In the genomic region with DNA sequence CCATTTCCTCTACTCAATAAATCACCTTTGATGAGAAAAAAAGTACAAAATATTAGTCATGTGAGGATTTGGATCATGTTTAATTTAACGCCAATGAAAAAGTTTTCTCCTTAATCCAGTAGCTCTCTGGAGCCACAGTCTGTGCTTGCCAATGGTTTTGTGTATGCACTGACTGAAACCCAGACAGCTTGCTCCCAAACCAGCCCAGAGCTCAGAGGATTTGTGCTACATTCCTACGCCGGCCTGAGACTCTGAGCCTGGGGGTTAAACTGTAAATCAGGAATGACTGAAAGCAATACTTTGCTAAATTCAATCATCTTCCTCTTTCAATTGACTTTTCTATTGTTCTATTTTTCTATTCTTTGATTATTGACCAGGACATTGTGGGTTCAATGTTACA, we compare ENCODE assay signal across 18 cellular contexts.
DNase-seq lines count a peak whose midpoint lies in the region; ATAC-seq, FAIRE-seq and TF ChIP-seq lines count a peak whose summit lies in the region.
"Had no signal": no experiment of that assay in that cellular context is flagged by ENCODE, and none has a peak within 500 bp of the region (broad histone marks: within the 10 kb centered on the region; RNA-seq: fewer than 3 reads in every experiment).

No MANE protein-coding gene starts in this region.

- H3K9ac ChIP-seq in IMR-90 (ENCODE audit: low read depth, low read length) (no peak overlapping the region), H1 (replicated peaks in 1 of 4; ENCODE audit: extremely low read depth in 1 of 4, low read depth in 3 of 4, low read length in 3 of 4) (no peak overlapping the region), trophoblast cell (ENCODE audit: low read length) (no peak overlapping the region)
- H3K9ac ChIP-seq: KMS-11 had no signal

- TF ChIP-seq EP300 in H1 (IDR thresholded peaks at IDR 0.05; ENCODE audit: borderline replicate concordance in 1 of 2, low read depth in 2 of 2, low read length in 2 of 2) = no peak
- no peak for TF ChIP-seq EP300 in suprapubic skin (IDR thresholded peaks at IDR 0.05)

- H2BK5ac ChIP-seq in IMR-90 (ENCODE audit: low read depth, low read length, poor library complexity, severe bottlenecking) = no peak overlapping the region
- H2BK5ac ChIP-seq in H1 (ENCODE audit: low read depth, low read length) = no peak overlapping the region
- H2BK5ac ChIP-seq in trophoblast cell (ENCODE audit: low read depth, low read length, poor library complexity) = peak overlapping the region; percentile 38

- H3K9me1 ChIP-seq in IMR-90 (ENCODE audit: insufficient read depth, low read length) = no peaks in the 10 kb centered on the region

- no peak overlapping the region for H2BK120ac ChIP-seq in IMR-90 (ENCODE audit: low read depth, low read length)
- H2BK120ac ChIP-seq in H1 (replicated peaks; ENCODE audit: low read depth, low read length) = no peak overlapping the region
- H2BK120ac ChIP-seq in trophoblast cell (ENCODE audit: insufficient read depth, low read length, poor library complexity) = peak overlapping the region; percentile 74

- CTCF ChIA-PET in IMR-90 (lab: Yijun Ruan, JAX) (interaction anchor here (1.4 kb wide), 1 partner anchor 79 kb away, joined by 3 read pairs; no protein-coding TSS in a partner anchor), H1 (lab: Charles Lee; ENCODE audit: partially characterized antibody) (interaction anchor here (0.6 to 2.4 kb wide), 7 partner anchors 12 to 300 kb away, joined by 3 to 11 read pairs (median 4); no protein-coding TSS in a partner anchor)

- H2AK9ac ChIP-seq in IMR-90 (replicated peaks; ENCODE audit: low read depth, low read length, poor library complexity) = no peak overlapping the region

- H3K4ac ChIP-seq in IMR-90 (ENCODE audit: low read depth, low read length) (no peak overlapping the region), H1 (replicated peaks; ENCODE audit: insufficient read length, low read depth, low read length) (no peak overlapping the region), trophoblast cell (ENCODE audit: low read depth, low read length) (no peak overlapping the region)

- H3K4me3 ChIP-seq in ACC112 (ENCODE audit: low read depth, low read length) = peak overlapping the region; percentile 50; the same call in 1 of the 2 replicates
- H3K4me3 ChIP-seq in IMR-90 (ENCODE audit: insufficient read depth, low read depth, low read length) = no peak overlapping the region
- peak overlapping the region in 1 of 4 experiments; percentile 25; a peak in 2 of 8 replicates for H3K4me3 ChIP-seq in H1 (ENCODE audit: extremely low read depth in 1 of 4, insufficient read depth in 2 of 4, low read depth in 3 of 4, low read length in 4 of 4)
- no peak overlapping the region for H3K4me3 ChIP-seq in trophoblast cell (ENCODE audit: low read depth, low read length)
- no peak overlapping the region for H3K4me3 ChIP-seq in heart left ventricle
- H3K4me3 ChIP-seq in suprapubic skin = no peak overlapping the region
- H3K4me3 ChIP-seq: Peyer's patch, SJSA1 had no signal

- WGBS in IMR-90 (ENCODE audit: extremely low coverage in 2 of 2, insufficient read length in 1 of 2), 2 experiments = no CpG with 5 or more reads among the region's 3 CpGs
- 76% methylated on average over 3 of the region's 3 CpGs; no CpG with 5 or more reads in 1 of the 2 experiments for WGBS in H1 (ENCODE audit: extremely low coverage in 1 of 2, insufficient coverage in 1 of 2, insufficient read length in 1 of 2, insufficient replicate concordance in 2 of 2, low coverage in 1 of 2, low lambda C conversion rate in 2 of 2, missing lambda C conversion rate in 1 of 2), 2 experiments
- no CpG with 5 or more reads among the region's 3 CpGs for WGBS in trophoblast cell (ENCODE audit: extremely low coverage, insufficient coverage, insufficient read length)
- 85 to 92% (median 88%) methylated on average over 3 of the region's 3 CpGs for WGBS in heart left ventricle, 4 donors
- 59% methylated on average over 3 of the region's 3 CpGs for WGBS in suprapubic skin

- dilution Hi-C loops in IMR-90 (cut with HindIII; ENCODE audit: low sequenced_read_pairs, unreplicated experiment) = no loop called here

- H4K5ac ChIP-seq in IMR-90 (ENCODE audit: low read depth, low read length) = no peak overlapping the region
- H4K5ac ChIP-seq in H1 (ENCODE audit: insufficient read length, low read depth, low read length) = no peak overlapping the region

- no peaks in the 10 kb centered on the region for H4K20me1 ChIP-seq in IMR-90 (ENCODE audit: insufficient read depth, low read length)
- H4K20me1 ChIP-seq in H1 (replicated peaks in 1 of 2; ENCODE audit: control insufficient read depth in 1 of 2, insufficient read depth in 2 of 2, low read length in 2 of 2) = no peaks in the 10 kb centered on the region

- H2AFZ ChIP-seq in ACC112 (ENCODE audit: low read length, unreplicated experiment) (peak overlapping the region; percentile 64), IMR-90 (replicated peaks; ENCODE audit: low read length, poor library complexity) (no peak overlapping the region), H1 (ENCODE audit: low read length) (no peak overlapping the region), trophoblast cell (ENCODE audit: insufficient read depth, low read length, poor library complexity) (no peak overlapping the region)

- BruUV-seq in IMR-90 (replicated peaks; lab: Mats Ljungman, UMichigan) = no TSS peak

- H3K18ac ChIP-seq in IMR-90 (ENCODE audit: low read depth, low read length) (no peak overlapping the region), H1 (ENCODE audit: extremely low read depth, low read length) (no peak overlapping the region), trophoblast cell (ENCODE audit: low read length) (no peak overlapping the region)

- H4K91ac ChIP-seq in IMR-90 (ENCODE audit: insufficient read depth, low read depth, low read length) (no peak overlapping the region), H1 (replicated peaks; ENCODE audit: insufficient read length, low read length) (no peak overlapping the region), trophoblast cell (ENCODE audit: low read depth, low read length) (no peak overlapping the region)

- no peaks in the 10 kb centered on the region for H3K23me2 ChIP-seq in H1 (ENCODE audit: low read depth, low read length)

- H3K14ac ChIP-seq in IMR-90 (replicated peaks; ENCODE audit: low read depth, low read length) = no peak overlapping the region
- no peak overlapping the region for H3K14ac ChIP-seq in H1 (ENCODE audit: insufficient read length)
- no peak overlapping the region for H3K14ac ChIP-seq in trophoblast cell (ENCODE audit: low read length)

- ATAC-seq in IMR-90 (ENCODE audit: low read depth) (peak; percentile 41), heart left ventricle (no peak), GM21526 (IDR thresholded peaks at IDR 0.05; ENCODE audit: low FRiP score, unreplicated experiment) (no peak)
- ATAC-seq: HepG2 had no signal

- H3K79me2 ChIP-seq in ACC112 (ENCODE audit: control insufficient read depth, insufficient read depth, low read length, unreplicated experiment) (no peaks in the 10 kb centered on the region), H1 (ENCODE audit: control insufficient read depth in 1 of 2, insufficient read depth in 2 of 2, low read length in 2 of 2) (no peaks in the 10 kb centered on the region), trophoblast cell (ENCODE audit: control insufficient read depth, insufficient read depth, low read length, poor library complexity) (no peaks in the 10 kb centered on the region)

- H2BK20ac ChIP-seq in IMR-90 (ENCODE audit: low read depth, low read length) (no peak overlapping the region), H1 (ENCODE audit: low read length) (no peak overlapping the region)

- H3K9me3 ChIP-seq in IMR-90 (ENCODE audit: control insufficient read depth, insufficient read depth, low read length) = peaks cover 6% of the 10 kb centered on the region
- H3K9me3 ChIP-seq in H1 (ENCODE audit: insufficient read depth in 2 of 2, low read depth in 1 of 2, low read length in 1 of 2) = no peaks in the 10 kb centered on the region
- H3K9me3 ChIP-seq in trophoblast cell (ENCODE audit: insufficient read depth, low read depth, low read length) = no peaks in the 10 kb centered on the region
- peaks cover 0 to 3% (median 0%) of the 10 kb centered on the region in 12 donors for H3K9me3 ChIP-seq in heart left ventricle
- H3K9me3 ChIP-seq in suprapubic skin = no peaks in the 10 kb centered on the region
- H3K9me3 ChIP-seq: Caco-2, Peyer's patch, SJSA1 had no signal

- TF ChIP-seq CTCF in IMR-90 (conservative IDR thresholded peaks at IDR 0.05; ENCODE audit: low read depth, low read length) = no peak
- no peak for TF ChIP-seq CTCF in H1 (IDR thresholded peaks at IDR 0.05; ENCODE audit: control extremely low read depth in 1 of 3, insufficient read depth in 1 of 3, low read depth in 1 of 3, low read length in 3 of 3)
- no peak for TF ChIP-seq CTCF in heart left ventricle (IDR thresholded peaks at IDR 0.05)
- TF ChIP-seq CTCF in suprapubic skin (IDR thresholded peaks at IDR 0.05) = no peak

- TF ChIP-seq RAD21 in IMR-90 (IDR thresholded peaks at IDR 0.05; ENCODE audit: low read length) = no peak
- no peak for TF ChIP-seq RAD21 in H1 (IDR thresholded peaks at IDR 0.05 in 1 of 2, conservative IDR thresholded peaks at IDR 0.05 in 1 of 2; ENCODE audit: low read depth in 2 of 2, low read length in 2 of 2)

- H3K4me2 ChIP-seq in IMR-90 (ENCODE audit: low read depth, low read length) (no peak overlapping the region; the same call in 1 of the 2 replicates), H1 (ENCODE audit: insufficient read depth in 1 of 2, low read depth in 2 of 2, low read length in 2 of 2) (peak overlapping the region; percentile 42 to 48; a peak in 2 of 4 replicates), trophoblast cell (ENCODE audit: low read length) (no peak overlapping the region)
- H3K4me2 ChIP-seq: KMS-11 had no signal

- intact Hi-C loops in IMR-90 (cut with micrococcal nuclease) = loop anchor here (5.0 kb wide), 1 partner anchor 156 kb away; no protein-coding TSS in a partner anchor
- intact Hi-C loops in heart left ventricle (cut with DNase I) = no loop called here

- H4K8ac ChIP-seq in IMR-90 (ENCODE audit: low read depth in 2 of 2, low read length in 2 of 2) (no peak overlapping the region), H1 (ENCODE audit: extremely low read depth, insufficient read depth, low read length) (no peak overlapping the region), trophoblast cell (ENCODE audit: low read depth, low read length) (no peak overlapping the region)

- H4K12ac ChIP-seq in trophoblast cell (ENCODE audit: low read depth, low read length) = no peak overlapping the region

- H3K27me3 ChIP-seq in ACC112 (ENCODE audit: insufficient read depth, low read length) = peaks cover 27% of the 10 kb centered on the region
- peaks cover 13% of the 10 kb centered on the region for H3K27me3 ChIP-seq in IMR-90 (ENCODE audit: control insufficient read depth, insufficient read depth, low read length)
- peaks cover 31 to 53% (median 43%) of the 10 kb centered on the region in 4 experiments for H3K27me3 ChIP-seq in H1 (replicated peaks in 1 of 4; ENCODE audit: control insufficient read depth in 3 of 4, extremely low read depth in 1 of 4, insufficient read depth in 3 of 4, low read length in 3 of 4)
- H3K27me3 ChIP-seq in trophoblast cell (ENCODE audit: insufficient read depth, low read length) = no peaks in the 10 kb centered on the region
- no peaks in the 10 kb centered on the region for H3K27me3 ChIP-seq in heart left ventricle
- H3K27me3 ChIP-seq in suprapubic skin = no peaks in the 10 kb centered on the region
- H3K27me3 ChIP-seq: Peyer's patch had no signal

- H3K4me1 ChIP-seq in ACC112 (ENCODE audit: control insufficient read depth, insufficient read depth, low read length, unreplicated experiment) = peaks cover 14% of the 10 kb centered on the region
- H3K4me1 ChIP-seq in IMR-90 (ENCODE audit: control insufficient read depth, insufficient read depth, low read length) = peaks cover 3% of the 10 kb centered on the region
- peaks cover 4 to 9% (median 6%) of the 10 kb centered on the region in 4 experiments for H3K4me1 ChIP-seq in H1 (replicated peaks in 1 of 4; ENCODE audit: control insufficient read depth in 3 of 4, insufficient read depth in 4 of 4, low read length in 3 of 4)
- peaks cover 3 to 24% of the 10 kb centered on the region in 2 experiments for H3K4me1 ChIP-seq in trophoblast cell (ENCODE audit: control insufficient read depth in 1 of 2, insufficient read depth in 2 of 2, low read length in 2 of 2)
- H3K4me1 ChIP-seq in heart left ventricle = peaks cover 0 to 12% (median 5%) of the 10 kb centered on the region in 12 donors
- H3K4me1 ChIP-seq in suprapubic skin = no peaks in the 10 kb centered on the region
- H3K4me1 ChIP-seq: Peyer's patch had no signal

- in situ Hi-C loops in IMR-90 (cut with MboI; ENCODE audit: low sequenced_read_pairs) = no loop called here

- DNase-seq in IMR-90 (no peak), H1 (ENCODE audit: low read depth in 1 of 2, low spot score in 2 of 2) (no peak), trophoblast cell (no peak), heart left ventricle (no peak), suprapubic skin (ENCODE audit: low spot score in 2 of 2) (no peak)
- no peak for DNase-seq in activated effector memory CD4-positive, alpha-beta T cell treated with anti-CD3 and anti-CD28 coated beads, Interleukin-2, amount 50 U/mL, for 16 hours
- DNase-seq: Caco-2; CD4-positive, CD25-positive, alpha-beta regulatory T cell; GDM1; MV-4-11; NCI-H1694 treated with DMSO at 0.1 percent for 48 hours; Peyer's patch had no signal

- TF ChIP-seq POLR2A in IMR-90 (IDR thresholded peaks at IDR 0.05; ENCODE audit: low read depth, low read length) (no peak), H1 (IDR thresholded peaks at IDR 0.05; ENCODE audit: control extremely low read depth in 1 of 2, low read depth in 2 of 2, low read length in 2 of 2) (no peak), heart left ventricle (IDR thresholded peaks at IDR 0.05) (no peak), suprapubic skin (IDR thresholded peaks at IDR 0.05) (no peak)

- no peak for FAIRE-seq in H1 (lab: Jason Lieb, UNC)
- FAIRE-seq: HepG2 had no signal

- POLR2A ChIA-PET in IMR-90 (lab: Charles Lee; ENCODE audit: unreplicated experiment) = no interaction called here
- POLR2A ChIA-PET in H1 (lab: Charles Lee; ENCODE audit: partially characterized antibody) = no interaction called here

- H2AK5ac ChIP-seq in IMR-90 (ENCODE audit: low read depth, low read length) (no peak overlapping the region), H1 (ENCODE audit: low read depth, low read length) (no peak overlapping the region), trophoblast cell (ENCODE audit: low read length) (no peak overlapping the region)

- no peak overlapping the region for H2BK15ac ChIP-seq in IMR-90 (ENCODE audit: low read depth, low read length)
- H2BK15ac ChIP-seq in H1 (ENCODE audit: low read length) = no peak overlapping the region

- H3K36me3 ChIP-seq in ACC112 (ENCODE audit: insufficient read depth, low read length) = no peaks in the 10 kb centered on the region
- H3K36me3 ChIP-seq in IMR-90 (ENCODE audit: control insufficient read depth, insufficient read depth, low read length) = no peaks in the 10 kb centered on the region
- H3K36me3 ChIP-seq in H1 (ENCODE audit: control insufficient read depth in 2 of 4, insufficient read depth in 4 of 4, low read length in 3 of 4) = 0 out of 8 replicates have a peak, but pooled peaks cover 0 to 3% (median 0%) of the 10 kb centered on the region in 4 experiments
- H3K36me3 ChIP-seq in trophoblast cell (ENCODE audit: control insufficient read depth in 1 of 2, insufficient read depth in 2 of 2, low read length in 2 of 2) = no peaks in the 10 kb centered on the region
- H3K36me3 ChIP-seq in heart left ventricle = no peaks in the 10 kb centered on the region
- no peaks in the 10 kb centered on the region for H3K36me3 ChIP-seq in suprapubic skin
- H3K36me3 ChIP-seq: Peyer's patch, SJSA1 had no signal

- no peak overlapping the region for H3K23ac ChIP-seq in IMR-90 (ENCODE audit: low read depth, low read length)
- no peak overlapping the region for H3K23ac ChIP-seq in H1 (ENCODE audit: insufficient read length)
- H3K23ac ChIP-seq in trophoblast cell (ENCODE audit: low read length) = no peak overlapping the region

- H2BK12ac ChIP-seq in H1 (ENCODE audit: low read depth, low read length) (no peak overlapping the region), trophoblast cell (ENCODE audit: low read length) (no peak overlapping the region)

- H3K27ac ChIP-seq in ACC112 (ENCODE audit: low read depth, low read length) (no peak overlapping the region), IMR-90 (ENCODE audit: insufficient read depth, low read length) (no peak overlapping the region), H1 (ENCODE audit: low read depth, low read length) (no peak overlapping the region), trophoblast cell (ENCODE audit: low read depth, low read length) (peak overlapping the region; percentile 35), heart left ventricle (no peak overlapping the region), suprapubic skin (no peak overlapping the region)
- H3K27ac ChIP-seq: 22Rv1, KMS-11, Peyer's patch, SJSA1 had no signal

- H3K56ac ChIP-seq in IMR-90 (ENCODE audit: extremely low read depth, insufficient read depth, low read length) (no peak overlapping the region), H1 (replicated peaks; ENCODE audit: insufficient read length, low read depth, low read length) (no peak overlapping the region)

- no peaks in the 10 kb centered on the region for H3K79me1 ChIP-seq in IMR-90 (ENCODE audit: low read depth in 1 of 2, low read length in 2 of 2)
- H3K79me1 ChIP-seq in H1 (ENCODE audit: low read depth, low read length) = no peaks in the 10 kb centered on the region
- H3K79me1 ChIP-seq in trophoblast cell (ENCODE audit: low read length) = peaks cover 32% of the 10 kb centered on the region

Comparison
In these comparisons a context has a peak if more than half of its experiments do, and no peak if none do; other contexts are left out.
1. H3K4me2 ChIP-seq: peak in H1 (2 of 2); none in IMR-90 (single experiment) and trophoblast cell (single experiment).